12 cellular contexts compared by ENCODE assay signal in the genomic region with DNA sequence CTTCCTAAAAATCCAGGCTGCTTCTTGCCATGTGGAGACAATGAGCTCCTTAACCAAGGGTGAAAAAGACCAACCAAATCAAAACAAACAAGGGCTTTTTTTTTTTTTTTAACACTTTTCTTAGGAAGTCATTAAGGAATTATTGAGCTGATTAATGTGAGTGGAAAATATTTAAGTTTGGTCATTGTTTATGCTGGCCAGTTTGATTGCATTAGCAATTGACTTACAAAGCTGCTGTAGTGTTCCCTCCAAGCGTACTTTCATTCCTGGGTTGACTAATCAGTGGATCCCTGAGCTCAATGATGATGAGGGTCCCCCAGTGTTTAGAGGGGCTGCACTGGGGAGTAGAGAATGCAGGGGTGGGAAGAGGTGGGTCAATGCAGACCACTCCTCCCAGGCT.
DNase-seq lines count a peak whose midpoint lies in the region; ATAC-seq and TF ChIP-seq lines count a peak whose summit lies in the region.
"Had no signal": no experiment of that assay in that cellular context is flagged by ENCODE, and none has a peak within 500 bp of the region (broad histone marks: within the 10 kb centered on the region; RNA-seq: fewer than 3 reads in every experiment).

No MANE protein-coding gene starts in this region.

- no peak for DNase-seq in dorsolateral prefrontal cortex
- DNase-seq in lung (ENCODE audit: low spot score) = no peak
- DNase-seq in stomach = no peak
- no peak for DNase-seq in activated effector memory CD4-positive, alpha-beta T cell treated with Interleukin-2 at 50 U/mL for 16 hours
- no peak for DNase-seq in activated gamma-delta T cell treated with Interleukin-2 at 50 U/mL for 16 hours
- DNase-seq in activated CD4-positive, alpha-beta memory T cell treated with anti-CD3 and anti-CD28 coated beads for 36 hours = no peak
- DNase-seq in NK-92 treated with Interleukin-12 subunit alpha and Interleukin-12 subunit beta, amount 100 ng/mL, for 24 hours (lab: John Stamatoyannopoulos, UW) = no peak
- DNase-seq: activated naive CD4-positive, alpha-beta T cell treated with anti-CD3 and anti-CD28 coated beads for 36 hours; central memory CD4-positive, alpha-beta T cell; pancreas had no signal

- no peaks in the 10 kb centered on the region for H3K36me3 Mint-ChIP-seq in activated CD4-positive, alpha-beta memory T cell treated with anti-CD3 and anti-CD28 coated beads for 36 hours
- H3K36me3 Mint-ChIP-seq: memory B cell had no signal

- WGBS in lung, 2 donors = 55 to 65% methylated on average over 1 of the region's 1 CpG
- 54 to 76% (median 70%) methylated on average over 1 of the region's 1 CpG for WGBS in stomach, 5 donors

- no peaks in the 10 kb centered on the region for H3K36me3 ChIP-seq in HEK293 (ENCODE audit: control insufficient read depth in 2 of 2, insufficient read depth in 1 of 2, low read length in 2 of 2)
- H3K36me3 ChIP-seq in lung (ENCODE audit: control insufficient read depth in 2 of 2, insufficient read depth in 2 of 2, low read length in 2 of 2) = no peaks in the 10 kb centered on the region
- no peaks in the 10 kb centered on the region for H3K36me3 ChIP-seq in stomach
- H3K36me3 ChIP-seq: pancreas had no signal

- H3K9me3 ChIP-seq in HEK293 (ENCODE audit: control insufficient read depth, insufficient read depth, low read depth, low read length) (no peaks in the 10 kb centered on the region), lung (ENCODE audit: control insufficient read depth in 2 of 2, insufficient read depth in 1 of 2, low read length in 1 of 2) (no peaks in the 10 kb centered on the region), stomach (no peaks in the 10 kb centered on the region)
- H3K9me3 ChIP-seq: pancreas had no signal

- POLR2A ChIA-PET in HEK293 (lab: Yijun Ruan, JAX) = no interaction called here
- POLR2A ChIA-PET in activated CD4-positive, alpha-beta memory T cell treated with anti-CD3 and anti-CD28 coated beads for 36 hours (lab: Charles Lee) = no interaction called here

- no peak overlapping the region for H3K27ac Mint-ChIP-seq in activated CD4-positive, alpha-beta memory T cell treated with anti-CD3 and anti-CD28 coated beads for 36 hours
- H3K27ac Mint-ChIP-seq: activated naive CD4-positive, alpha-beta T cell treated with anti-CD3 and anti-CD28 coated beads for 36 hours; memory B cell had no signal

- H3K4me1 ChIP-seq in HEK293 (ENCODE audit: control insufficient read depth, insufficient read depth, low read length) (peaks cover 15% of the 10 kb centered on the region), lung (ENCODE audit: control insufficient read depth in 2 of 2, insufficient read depth in 2 of 2, low read length in 2 of 2) (peaks cover 28 to 33% of the 10 kb centered on the region in 2 donors), stomach (peaks cover 12 to 43% (median 25%) of the 10 kb centered on the region in 4 donors)

- CTCF ChIA-PET in HEK293 (lab: Yijun Ruan, JAX) = interaction anchor here (0.6 to 1.3 kb wide), 4 partner anchors 8 to 165 kb away, joined by 3 to 10 read pairs (median 4); no protein-coding TSS in a partner anchor
- CTCF ChIA-PET in activated CD4-positive, alpha-beta memory T cell treated with anti-CD3 and anti-CD28 coated beads for 36 hours (lab: Charles Lee) = no interaction called here

- intact Hi-C loops in dorsolateral prefrontal cortex (cut with DNase I) (loop anchor here in 1 of 2 donors (10.0 kb wide), 1 partner anchor 66 kb away; no protein-coding TSS in a partner anchor), stomach (cut with DNase I; ENCODE audit: low total_unique reads) (no loop called here)
- intact Hi-C loops in activated CD4-positive, alpha-beta memory T cell treated with anti-CD3 and anti-CD28 coated beads for 36 hours (cut with micrococcal nuclease) = no loop called here

- ATAC-seq in lung (ENCODE audit: insufficient read depth, low FRiP score) = no peak

- H3K4me3 ChIP-seq in HEK293 (ENCODE audit: low read depth, low read length) (no peak overlapping the region), dorsolateral prefrontal cortex (peak overlapping the region in 34 of 59 donors; percentile 4 to 55 (median 28)), lung (no peak overlapping the region), stomach (peak overlapping the region in 1 of 4 donors; percentile 24)
- H3K4me3 ChIP-seq: pancreas had no signal

- no peaks in the 10 kb centered on the region for H3K9me3 Mint-ChIP-seq in activated CD4-positive, alpha-beta memory T cell treated with anti-CD3 and anti-CD28 coated beads for 36 hours
- H3K9me3 Mint-ChIP-seq: activated naive CD4-positive, alpha-beta T cell treated with anti-CD3 and anti-CD28 coated beads for 36 hours; memory B cell had no signal

- TF ChIP-seq CTCF in HEK293 (tag by site-specific recombination; IDR thresholded peaks at IDR 0.05) (no peak), dorsolateral prefrontal cortex (IDR thresholded peaks at IDR 0.05 in 54 of 56, conservative IDR thresholded peaks at IDR 0.05 in 2 of 56; ENCODE audit: low read depth in 1 of 56, partially characterized antibody in 56 of 56) (no peak), lung (IDR thresholded peaks at IDR 0.05; ENCODE audit: control extremely low read depth, extremely low read depth) (no peak), stomach (IDR thresholded peaks at IDR 0.05) (no peak)

- no peak for TF ChIP-seq POLR2A in stomach (IDR thresholded peaks at IDR 0.05)

- TF ChIP-seq EP300 in stomach (IDR thresholded peaks at IDR 0.05) = no peak

- no peak overlapping the region for H3K4me3 Mint-ChIP-seq in activated CD4-positive, alpha-beta memory T cell treated with anti-CD3 and anti-CD28 coated beads for 36 hours
- H3K4me3 Mint-ChIP-seq: activated naive CD4-positive, alpha-beta T cell treated with anti-CD3 and anti-CD28 coated beads for 36 hours; memory B cell had no signal

- no peaks in the 10 kb centered on the region for H3K27me3 ChIP-seq in dorsolateral prefrontal cortex
- H3K27me3 ChIP-seq in lung (ENCODE audit: control insufficient read depth, insufficient read depth) = no peaks in the 10 kb centered on the region
- H3K27me3 ChIP-seq in stomach = no peaks in the 10 kb centered on the region
- H3K27me3 ChIP-seq: pancreas had no signal

- no peaks in the 10 kb centered on the region for H3K4me1 Mint-ChIP-seq in activated CD4-positive, alpha-beta memory T cell treated with anti-CD3 and anti-CD28 coated beads for 36 hours (ENCODE audit: low read depth)

- H3K27ac ChIP-seq in HEK293 (ENCODE audit: extremely low read depth, low read depth, low read length) = no peak overlapping the region
- peak overlapping the region in 45 of 59 donors; percentile 2 to 74 (median 47) for H3K27ac ChIP-seq in dorsolateral prefrontal cortex
- H3K27ac ChIP-seq in lung (ENCODE audit: low read depth in 1 of 2, low read length in 1 of 2) = peak overlapping the region; percentile 48 to 73
- peak overlapping the region in 4 of 5 donors; percentile 53 to 80 (median 74) for H3K27ac ChIP-seq in stomach
- H3K27ac ChIP-seq: pancreas had no signal

- no peaks in the 10 kb centered on the region for H3K27me3 Mint-ChIP-seq in activated CD4-positive, alpha-beta memory T cell treated with anti-CD3 and anti-CD28 coated beads for 36 hours
- H3K27me3 Mint-ChIP-seq: memory B cell had no signal

TF ChIP-seq in HEK293, 187 proteins besides CTCF, POLR2A, EP300 and RAD21:
- TF ChIP-seq ZBTB17 (tag by site-specific recombination; IDR thresholded peaks at IDR 0.05) = peak; percentile 89
- TF ChIP-seq, protein P1, sequence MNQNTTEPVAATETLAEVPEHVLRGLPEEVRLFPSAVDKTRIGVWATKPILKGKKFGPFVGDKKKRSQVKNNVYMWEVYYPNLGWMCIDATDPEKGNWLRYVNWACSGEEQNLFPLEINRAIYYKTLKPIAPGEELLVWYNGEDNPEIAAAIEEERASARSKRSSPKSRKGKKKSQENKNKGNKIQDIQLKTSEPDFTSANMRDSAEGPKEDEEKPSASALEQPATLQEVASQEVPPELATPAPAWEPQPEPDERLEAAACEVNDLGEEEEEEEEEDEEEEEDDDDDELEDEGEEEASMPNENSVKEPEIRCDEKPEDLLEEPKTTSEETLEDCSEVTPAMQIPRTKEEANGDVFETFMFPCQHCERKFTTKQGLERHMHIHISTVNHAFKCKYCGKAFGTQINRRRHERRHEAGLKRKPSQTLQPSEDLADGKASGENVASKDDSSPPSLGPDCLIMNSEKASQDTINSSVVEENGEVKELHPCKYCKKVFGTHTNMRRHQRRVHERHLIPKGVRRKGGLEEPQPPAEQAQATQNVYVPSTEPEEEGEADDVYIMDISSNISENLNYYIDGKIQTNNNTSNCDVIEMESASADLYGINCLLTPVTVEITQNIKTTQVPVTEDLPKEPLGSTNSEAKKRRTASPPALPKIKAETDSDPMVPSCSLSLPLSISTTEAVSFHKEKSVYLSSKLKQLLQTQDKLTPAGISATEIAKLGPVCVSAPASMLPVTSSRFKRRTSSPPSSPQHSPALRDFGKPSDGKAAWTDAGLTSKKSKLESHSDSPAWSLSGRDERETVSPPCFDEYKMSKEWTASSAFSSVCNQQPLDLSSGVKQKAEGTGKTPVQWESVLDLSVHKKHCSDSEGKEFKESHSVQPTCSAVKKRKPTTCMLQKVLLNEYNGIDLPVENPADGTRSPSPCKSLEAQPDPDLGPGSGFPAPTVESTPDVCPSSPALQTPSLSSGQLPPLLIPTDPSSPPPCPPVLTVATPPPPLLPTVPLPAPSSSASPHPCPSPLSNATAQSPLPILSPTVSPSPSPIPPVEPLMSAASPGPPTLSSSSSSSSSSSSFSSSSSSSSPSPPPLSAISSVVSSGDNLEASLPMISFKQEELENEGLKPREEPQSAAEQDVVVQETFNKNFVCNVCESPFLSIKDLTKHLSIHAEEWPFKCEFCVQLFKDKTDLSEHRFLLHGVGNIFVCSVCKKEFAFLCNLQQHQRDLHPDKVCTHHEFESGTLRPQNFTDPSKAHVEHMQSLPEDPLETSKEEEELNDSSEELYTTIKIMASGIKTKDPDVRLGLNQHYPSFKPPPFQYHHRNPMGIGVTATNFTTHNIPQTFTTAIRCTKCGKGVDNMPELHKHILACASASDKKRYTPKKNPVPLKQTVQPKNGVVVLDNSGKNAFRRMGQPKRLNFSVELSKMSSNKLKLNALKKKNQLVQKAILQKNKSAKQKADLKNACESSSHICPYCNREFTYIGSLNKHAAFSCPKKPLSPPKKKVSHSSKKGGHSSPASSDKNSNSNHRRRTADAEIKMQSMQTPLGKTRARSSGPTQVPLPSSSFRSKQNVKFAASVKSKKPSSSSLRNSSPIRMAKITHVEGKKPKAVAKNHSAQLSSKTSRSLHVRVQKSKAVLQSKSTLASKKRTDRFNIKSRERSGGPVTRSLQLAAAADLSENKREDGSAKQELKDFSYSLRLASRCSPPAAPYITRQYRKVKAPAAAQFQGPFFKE (tag by site-specific recombination; IDR thresholded peaks at IDR 0.05; ENCODE audit: borderline replicate concordance) = no peak

Comparison
In these comparisons a context has a peak if more than half of its experiments do, and no peak if none do; other contexts are left out.
1. H3K4me3 ChIP-seq: peak in dorsolateral prefrontal cortex (34 of 59); none in HEK293 (single experiment) and lung (single experiment).